In genomic region chr2:102434655-102435381, GRCh38 we compare ENCODE assay signal across 14 cellular contexts. TPM values are rescaled to one million over a fixed set of nuclear protein-coding genes. Genes with fewer than 3 reads are reported as not detected.
A peak's percentile ranks its signal among the peaks of the same experiment; 100 is the strongest.
DNase-seq lines count a peak whose midpoint lies in the region; ATAC-seq and TF ChIP-seq lines count a peak whose summit lies in the region.
"Had no signal": no experiment of that assay in that cellular context is flagged by ENCODE, and none has a peak within 500 bp of the region (broad histone marks: within the 10 kb centered on the region; RNA-seq: fewer than 3 reads in every experiment).

No MANE protein-coding gene starts in this region.

- no peaks in the 10 kb centered on the region for H3K27me3 Mint-ChIP-seq in activated T-helper 2 cell treated with anti-CD3 and anti-CD28 coated beads, Interferon-gamma antibody, Interleukin-2, Interleukin-4, amounts not matched to agents 10 μg/mL and 5 μg/mL and 100 μg/mL, durations not matched to agents 14 hours and 24 hours and 36 hours (ENCODE audit: low read depth)

- no peak overlapping the region for H3K9ac ChIP-seq in BLaER1
- H3K9ac ChIP-seq: neural progenitor cell had no signal

- H3K4me1 ChIP-seq in BLaER1 = peaks cover 39% of the 10 kb centered on the region
- H3K4me1 ChIP-seq: neural progenitor cell had no signal

- no peaks in the 10 kb centered on the region for H3K36me3 ChIP-seq in BLaER1
- H3K36me3 ChIP-seq: left lung, neural progenitor cell, upper lobe of left lung had no signal

- H3K9me3 Mint-ChIP-seq in activated T-helper 2 cell treated with anti-CD3 and anti-CD28 coated beads, Interferon-gamma antibody, Interleukin-2, Interleukin-4, amounts not matched to agents 10 μg/mL and 5 μg/mL and 100 μg/mL, durations not matched to agents 14 hours and 24 hours and 36 hours = peaks cover 14% of the 10 kb centered on the region
- H3K9me3 Mint-ChIP-seq: neural progenitor cell had no signal

- H3K27ac Mint-ChIP-seq in activated T-helper 2 cell treated with anti-CD3 and anti-CD28 coated beads, Interferon-gamma antibody, Interleukin-2, Interleukin-4, amounts not matched to agents 10 μg/mL and 5 μg/mL and 100 μg/mL, durations not matched to agents 14 hours and 24 hours and 36 hours = peak overlapping the region; percentile 60
- H3K27ac Mint-ChIP-seq: neural progenitor cell had no signal

- H3K4me3 Mint-ChIP-seq in activated T-helper 2 cell treated with anti-CD3 and anti-CD28 coated beads, Interferon-gamma antibody, Interleukin-2, Interleukin-4, amounts not matched to agents 10 μg/mL and 5 μg/mL and 100 μg/mL, durations not matched to agents 14 hours and 24 hours and 36 hours (ENCODE audit: low read depth) = peak overlapping the region; percentile 0
- H3K4me3 Mint-ChIP-seq: neural progenitor cell had no signal

- H4K20me1 ChIP-seq in BLaER1 = no peaks in the 10 kb centered on the region

- ATAC-seq in GM18909 (IDR thresholded peaks at IDR 0.05; ENCODE audit: poor library complexity, unreplicated experiment) = peak; percentile 51
- ATAC-seq in HG02885 (IDR thresholded peaks at IDR 0.05; ENCODE audit: poor library complexity, unreplicated experiment) = peak; percentile 67
- ATAC-seq in SK-N-SH treated with all-trans-retinoic acid at 6 μM for 48 hours = no peak
- no peak for ATAC-seq in left lobe of liver
- ATAC-seq: left lung had no signal

- peaks cover 43% of the 10 kb centered on the region for H3K36me3 Mint-ChIP-seq in activated T-helper 2 cell treated with anti-CD3 and anti-CD28 coated beads, Interferon-gamma antibody, Interleukin-2, Interleukin-4, amounts not matched to agents 10 μg/mL and 5 μg/mL and 100 μg/mL, durations not matched to agents 14 hours and 24 hours and 36 hours (ENCODE audit: low read depth)
- H3K36me3 Mint-ChIP-seq: neural progenitor cell had no signal

- DNase-seq in activated T-helper 2 cell treated with anti-CD3 and anti-CD28 coated beads, Interferon-gamma antibody, Interleukin-2, Interleukin-4, amounts not matched to agents 10 μg/mL and 5 μg/mL and 100 μg/mL, durations not matched to agents 14 hours and 24 hours and 36 hours (ENCODE audit: low spot score) = no peak
- no peak for DNase-seq in effector CD8-positive, alpha-beta T cell (lab: John Stamatoyannopoulos, UW)
- DNase-seq in left lobe of liver (ENCODE audit: low spot score) = no peak
- DNase-seq in stimulated activated CD4-positive, alpha-beta T cell treated with anti-CD3 and anti-CD28 coated beads, Interleukin-1b, Interleukin-23, amount 100 ng/mL, for 48 hours = no peak
- DNase-seq: left lung, NCI-H1436, upper lobe of left lung had no signal

- no peaks in the 10 kb centered on the region for H3K27me3 ChIP-seq in BLaER1
- H3K27me3 ChIP-seq: left lung, neural progenitor cell, upper lobe of left lung had no signal

- intact Hi-C loops in activated T-helper 2 cell treated with anti-CD3 and anti-CD28 coated beads, Interferon-gamma antibody, Interleukin-2, Interleukin-4, amounts not matched to agents 10 μg/mL and 5 μg/mL and 100 μg/mL, durations not matched to agents 14 hours and 24 hours and 36 hours (cut with micrococcal nuclease) = loop anchor here (5.0 to 10.0 kb wide), 2 partner anchors 298 to 720 kb away; no protein-coding TSS in a partner anchor

- H3K4me3 ChIP-seq in BLaER1 = no peak overlapping the region
- H3K4me3 ChIP-seq: left lung, neural progenitor cell, upper lobe of left lung had no signal

- H3K4me1 Mint-ChIP-seq in activated T-helper 2 cell treated with anti-CD3 and anti-CD28 coated beads, Interferon-gamma antibody, Interleukin-2, Interleukin-4, amounts not matched to agents 10 μg/mL and 5 μg/mL and 100 μg/mL, durations not matched to agents 14 hours and 24 hours and 36 hours (ENCODE audit: low read depth) = peaks cover 44% of the 10 kb centered on the region
- H3K4me1 Mint-ChIP-seq: neural progenitor cell had no signal

- H3K9me3 ChIP-seq in BLaER1 = peaks cover 3% of the 10 kb centered on the region; the same call in 1 of the 2 replicates
- H3K9me3 ChIP-seq: left lung, upper lobe of left lung had no signal

- H3K27ac ChIP-seq in BLaER1 = no peak overlapping the region
- H3K27ac ChIP-seq: left lung, neural progenitor cell, upper lobe of left lung had no signal

- H3K4me2 ChIP-seq in BLaER1 = peak overlapping the region; percentile 57; the same call in 1 of the 2 replicates
- H3K4me2 ChIP-seq: neural progenitor cell had no signal

TF ChIP-seq in SK-N-SH treated with all-trans-retinoic acid at 6 μM for 48 hours, 23 proteins besides CTCF, POLR2A, EP300 and RAD21:
- TF ChIP-seq TSHZ2 (CRISPR knock-in tag; IDR thresholded peaks at IDR 0.05) = no peak
- no peak for TF ChIP-seq BACH2 (CRISPR knock-in tag; IDR thresholded peaks at IDR 0.05; ENCODE audit: borderline replicate concordance)
- TF ChIP-seq CREB5 (CRISPR knock-in tag; IDR thresholded peaks at IDR 0.05; ENCODE audit: low read depth) = no peak

RNA-seq across cellular contexts. Expression of gene IL18RAP, which starts 11.9 kb away (rescaled TPM):
- 6.0 and 6.8 TPM in 2 replicates for total RNA-seq in activated T-helper 2 cell treated with anti-CD3 and anti-CD28 coated beads, Interferon-gamma antibody, Interleukin-2, Interleukin-4, amounts not matched to agents 10 μg/mL and 5 μg/mL and 100 μg/mL, durations not matched to agents 14 hours and 24 hours and 36 hours
- total RNA-seq in left lobe of liver = 0.45 TPM
- total RNA-seq: Daoy had no signal

RNA-seq across cellular contexts. Expression of gene SLC9A4, which starts 38.2 kb away (rescaled TPM):
- total RNA-seq in activated T-helper 2 cell treated with anti-CD3 and anti-CD28 coated beads, Interferon-gamma antibody, Interleukin-2, Interleukin-4, amounts not matched to agents 10 μg/mL and 5 μg/mL and 100 μg/mL, durations not matched to agents 14 hours and 24 hours and 36 hours = 0.09 TPM in 2 replicates
- total RNA-seq in left lobe of liver = not detected
- total RNA-seq: Daoy, left lung, skeletal muscle tissue, upper lobe of left lung had no signal

Comparison
In these comparisons a context has a peak if more than half of its experiments do, and no peak if none do; other contexts are left out.
1. ATAC-seq: peak in GM18909 (single experiment) and HG02885 (single experiment); none in SK-N-SH treated with all-trans-retinoic acid at 6 μM for 48 hours (single experiment) and left lobe of liver (single experiment).